Comparison of ENCODE assay signal across 14 cellular contexts in genomic region chr2:188443207-188443606, GRCh38.
"Had no signal": no experiment of that assay in that cellular context is flagged by ENCODE, and none has a peak within 500 bp of the region (broad histone marks: within the 10 kb centered on the region; RNA-seq: fewer than 3 reads in every experiment).

No MANE protein-coding gene starts in this region.

- H3K9me3 Mint-ChIP-seq: activated CD4-positive, alpha-beta T cell treated with anti-CD3 and anti-CD28 coated beads, Interleukin-2, amount 10 ng/mL, durations not matched to agents 24 days and 14 days; activated naive CD4-positive, alpha-beta T cell treated with anti-CD3 and anti-CD28 coated beads, Interleukin-2, amount 10 ng/mL, durations not matched to agents 7 days and 5 days; T-helper 2 cell treated with Interferon-gamma antibody and Interleukin-4, amounts not matched to agents 5 μg/mL and 100 μg/mL, for 36 hours had no signal

- H3K27me3 Mint-ChIP-seq: activated CD4-positive, alpha-beta memory T cell treated with anti-CD3 and anti-CD28 coated beads, Interleukin-2, amount 10 ng/mL, durations not matched to agents 7 days and 5 days; activated CD4-positive, alpha-beta T cell treated with anti-CD3 and anti-CD28 coated beads, Interleukin-2, amount 10 ng/mL, durations not matched to agents 24 days and 14 days; activated naive CD4-positive, alpha-beta T cell treated with anti-CD3 and anti-CD28 coated beads, Interleukin-2, amount 10 ng/mL, durations not matched to agents 7 days and 5 days; natural killer cell treated with Interleukin-12 subunit alpha and Interleukin-12 subunit beta and Interleukin-15 and Interleukin-18, amount 100 ng/mL, for 72 hours; stimulated activated memory B cell treated with anti-CD40 and anti-IgM and Interleukin-4, amounts not matched to agents 10 μg/mL and 1 μg/mL and 100 μg/mL, for 72 hours had no signal

- H3K27ac Mint-ChIP-seq: activated CD4-positive, alpha-beta memory T cell treated with anti-CD3 and anti-CD28 coated beads, Interleukin-2, amount 10 ng/mL, durations not matched to agents 7 days and 5 days; activated CD4-positive, alpha-beta T cell treated with anti-CD3 and anti-CD28 coated beads, Interleukin-2, amount 10 ng/mL, durations not matched to agents 24 days and 14 days; activated naive CD4-positive, alpha-beta T cell treated with anti-CD3 and anti-CD28 coated beads, Interleukin-2, amount 10 ng/mL, durations not matched to agents 7 days and 5 days; natural killer cell treated with Interleukin-12 subunit alpha and Interleukin-12 subunit beta and Interleukin-15 and Interleukin-18, amount 100 ng/mL, for 72 hours; stimulated activated memory B cell treated with anti-CD40 and anti-IgM and Interleukin-4, amounts not matched to agents 10 μg/mL and 1 μg/mL and 100 μg/mL, for 72 hours; T-helper 2 cell treated with Interferon-gamma antibody and Interleukin-4, amounts not matched to agents 5 μg/mL and 100 μg/mL, for 36 hours had no signal

- DNase-seq: activated CD4-positive, alpha-beta memory T cell treated with anti-CD3 and anti-CD28 coated beads, Interleukin-2, amount 10 ng/mL, durations not matched to agents 7 days and 5 days; activated CD4-positive, alpha-beta T cell treated with anti-CD3 and anti-CD28 coated beads, Interleukin-2, amount 10 ng/mL, durations not matched to agents 24 days and 14 days; activated effector memory CD4-positive, alpha-beta T cell treated with anti-CD3 and anti-CD28 coated beads, Interleukin-2, amount 50 U/mL, for 16 hours; activated naive CD4-positive, alpha-beta T cell treated with anti-CD3 and anti-CD28 coated beads, Interleukin-2, amount 10 ng/mL, durations not matched to agents 7 days and 5 days; colonic mucosa; dorsolateral prefrontal cortex; gastrocnemius medialis; heart left ventricle; right lobe of liver; stomach had no signal

- H3K36me3 Mint-ChIP-seq: activated naive CD4-positive, alpha-beta T cell treated with anti-CD3 and anti-CD28 coated beads, Interleukin-2, amount 10 ng/mL, durations not matched to agents 7 days and 5 days; natural killer cell treated with Interleukin-12 subunit alpha and Interleukin-12 subunit beta and Interleukin-15 and Interleukin-18, amount 100 ng/mL, for 72 hours; stimulated activated memory B cell treated with anti-CD40 and anti-IgM and Interleukin-4, amounts not matched to agents 10 μg/mL and 1 μg/mL and 100 μg/mL, for 72 hours had no signal

- H3K4me3 Mint-ChIP-seq: activated CD4-positive, alpha-beta memory T cell treated with anti-CD3 and anti-CD28 coated beads, Interleukin-2, amount 10 ng/mL, durations not matched to agents 7 days and 5 days; activated CD4-positive, alpha-beta T cell treated with anti-CD3 and anti-CD28 coated beads, Interleukin-2, amount 10 ng/mL, durations not matched to agents 24 days and 14 days; activated naive CD4-positive, alpha-beta T cell treated with anti-CD3 and anti-CD28 coated beads, Interleukin-2, amount 10 ng/mL, durations not matched to agents 7 days and 5 days; natural killer cell treated with Interleukin-12 subunit alpha and Interleukin-12 subunit beta and Interleukin-15 and Interleukin-18, amount 100 ng/mL, for 72 hours; stimulated activated memory B cell treated with anti-CD40 and anti-IgM and Interleukin-4, amounts not matched to agents 10 μg/mL and 1 μg/mL and 100 μg/mL, for 72 hours; T-helper 2 cell treated with Interferon-gamma antibody and Interleukin-4, amounts not matched to agents 5 μg/mL and 100 μg/mL, for 36 hours had no signal

- H3K4me1 Mint-ChIP-seq: activated CD4-positive, alpha-beta memory T cell treated with anti-CD3 and anti-CD28 coated beads, Interleukin-2, amount 10 ng/mL, durations not matched to agents 7 days and 5 days; activated CD4-positive, alpha-beta T cell treated with anti-CD3 and anti-CD28 coated beads, Interleukin-2, amount 10 ng/mL, durations not matched to agents 24 days and 14 days; activated naive CD4-positive, alpha-beta T cell treated with anti-CD3 and anti-CD28 coated beads, Interleukin-2, amount 10 ng/mL, durations not matched to agents 7 days and 5 days; stimulated activated memory B cell treated with anti-CD40 and anti-IgM and Interleukin-4, amounts not matched to agents 10 μg/mL and 1 μg/mL and 100 μg/mL, for 72 hours had no signal

- ATAC-seq: activated CD4-positive, CD25-positive, alpha-beta regulatory T cell treated with anti-CD3 and anti-CD28 coated beads, Interleukin-2, amount 50 U/mL, for 24 hours; gastrocnemius medialis; heart left ventricle; natural killer cell treated with Interleukin-12 subunit alpha and Interleukin-12 subunit beta and Interleukin-15 and Interleukin-18, amount 100 ng/mL, for 72 hours; right lobe of liver; stimulated activated memory B cell treated with anti-CD40 and anti-IgM and Interleukin-4, amounts not matched to agents 10 μg/mL and 1 μg/mL and 100 μg/mL, for 72 hours had no signal
